Comparison of ENCODE assay signal across 12 cellular contexts in genomic region chr5:175060264-175060663, GRCh38.
DNase-seq lines count a peak whose midpoint lies in the region; ATAC-seq and TF ChIP-seq lines count a peak whose summit lies in the region.
"Had no signal": no experiment of that assay in that cellular context is flagged by ENCODE, and none has a peak within 500 bp of the region (broad histone marks: within the 10 kb centered on the region; RNA-seq: fewer than 3 reads in every experiment).

No MANE protein-coding gene starts in this region.

- DNase-seq in activated CD4-positive, alpha-beta T cell treated with anti-CD3 and anti-CD28 coated beads, Interleukin-2, amount 10 ng/mL, durations not matched to agents 7 days and 5 days = no peak
- DNase-seq in activated CD4-positive, alpha-beta T cell treated with anti-CD3 and anti-CD28 coated beads for 1 hour = no peak
- DNase-seq in T-cell = no peak
- no peak for DNase-seq in hepatocyte (ENCODE audit: low spot score)
- no peak for DNase-seq in stimulated activated naive CD8-positive, alpha-beta T cell treated with anti-CD3 and anti-CD28 coated beads, Interleukin-15, amount 100 ng/mL, for 72 hours
- DNase-seq in SIG-M5 (lab: John Stamatoyannopoulos, UW) = no peak
- DNase-seq in stimulated activated CD4-positive, alpha-beta T cell treated with anti-CD3 and anti-CD28 coated beads, Interleukin-12 subunit alpha, Interleukin-12 subunit beta, amount 100 ng/mL, for 4 hours = no peak
- DNase-seq in psoas muscle = no peak
- DNase-seq: OCI-M1 had no signal

- peak overlapping the region; percentile 55 for H3K4me3 Mint-ChIP-seq in activated CD4-positive, alpha-beta T cell treated with anti-CD3 and anti-CD28 coated beads, Interleukin-2, amount 10 ng/mL, durations not matched to agents 7 days and 5 days
- H3K4me3 Mint-ChIP-seq in T-cell = peak overlapping the region; percentile 53 to 78 (median 67)
- peak overlapping the region; percentile 68 to 72 for H3K4me3 Mint-ChIP-seq in stimulated activated naive CD8-positive, alpha-beta T cell treated with anti-CD3 and anti-CD28 coated beads, Interleukin-15, amount 100 ng/mL, for 72 hours

- no peaks in the 10 kb centered on the region for H3K36me3 Mint-ChIP-seq in activated CD4-positive, alpha-beta T cell treated with anti-CD3 and anti-CD28 coated beads, Interleukin-2, amount 10 ng/mL, durations not matched to agents 7 days and 5 days (ENCODE audit: low read depth)
- no peaks in the 10 kb centered on the region for H3K36me3 Mint-ChIP-seq in T-cell

- WGBS in hepatocyte (ENCODE audit: low lambda C conversion rate, missing lambda C conversion rate) = 75% methylated on average over 3 of the region's 3 CpGs
- WGBS in psoas muscle, 3 donors = 36 to 60% (median 39%) methylated on average over 3 of the region's 3 CpGs

- intact Hi-C loops in psoas muscle (cut with DNase I) = no loop called here

- no peaks in the 10 kb centered on the region for H3K79me2 ChIP-seq in hepatocyte

- H3K36me3 ChIP-seq in hepatocyte (replicated peaks; ENCODE audit: insufficient read depth, low read depth) = no peaks in the 10 kb centered on the region
- H3K36me3 ChIP-seq in psoas muscle (ENCODE audit: insufficient read depth in 1 of 2, low read depth in 1 of 2) = no peaks in the 10 kb centered on the region
- H3K36me3 ChIP-seq: upper lobe of left lung had no signal

- peaks cover 9% of the 10 kb centered on the region for H3K4me1 Mint-ChIP-seq in activated CD4-positive, alpha-beta T cell treated with anti-CD3 and anti-CD28 coated beads, Interleukin-2, amount 10 ng/mL, durations not matched to agents 7 days and 5 days
- H3K4me1 Mint-ChIP-seq in T-cell = peaks cover 7 to 12% (median 8%) of the 10 kb centered on the region in 3 donors
- peaks cover 8% of the 10 kb centered on the region for H3K4me1 Mint-ChIP-seq in stimulated activated naive CD8-positive, alpha-beta T cell treated with anti-CD3 and anti-CD28 coated beads, Interleukin-15, amount 100 ng/mL, for 72 hours

- no peaks in the 10 kb centered on the region for H3K9me2 ChIP-seq in hepatocyte (replicated peaks; ENCODE audit: insufficient read depth)

- H3K9me3 ChIP-seq in hepatocyte (ENCODE audit: low read depth) (no peaks in the 10 kb centered on the region), psoas muscle (no peaks in the 10 kb centered on the region)
- H3K9me3 ChIP-seq: mucosa of descending colon, upper lobe of left lung had no signal

- ATAC-seq in T-cell (replicated peaks in 1 of 4) (no peak), psoas muscle (no peak)
- peak; percentile 64 for ATAC-seq in stimulated activated naive CD8-positive, alpha-beta T cell treated with anti-CD3 and anti-CD28 coated beads, Interleukin-15, amount 100 ng/mL, for 72 hours
- ATAC-seq: mucosa of descending colon had no signal

- TF ChIP-seq CTCF in hepatocyte (IDR thresholded peaks at IDR 0.05; ENCODE audit: poor library complexity) (no peak), psoas muscle (IDR thresholded peaks at IDR 0.05) (no peak)

- CTCF ChIA-PET in activated CD4-positive, alpha-beta T cell treated with anti-CD3 and anti-CD28 coated beads, Interleukin-2, amount 10 ng/mL, durations not matched to agents 7 days and 5 days (lab: Charles Lee) = interaction anchor here (0.7 kb wide), 1 partner anchor 231 kb away, joined by 3 read pairs; no protein-coding TSS in a partner anchor
- CTCF ChIA-PET in T-cell (lab: Charles Lee) = interaction anchor here in 1 of 2 donors (0.6 kb wide), 1 partner anchor 637 kb away, joined by 4 read pairs; no protein-coding TSS in a partner anchor

- H3K4me1 ChIP-seq in hepatocyte (ENCODE audit: insufficient read depth) = no peaks in the 10 kb centered on the region
- no peaks in the 10 kb centered on the region for H3K4me1 ChIP-seq in psoas muscle

- H4K20me1 ChIP-seq in hepatocyte (ENCODE audit: insufficient read depth, poor library complexity, severe bottlenecking) = no peaks in the 10 kb centered on the region

- peak overlapping the region; percentile 63 for H3K27ac Mint-ChIP-seq in activated CD4-positive, alpha-beta T cell treated with anti-CD3 and anti-CD28 coated beads, Interleukin-2, amount 10 ng/mL, durations not matched to agents 7 days and 5 days
- H3K27ac Mint-ChIP-seq in T-cell = peak overlapping the region in 1 of 2 donors; percentile 60
- H3K27ac Mint-ChIP-seq in stimulated activated naive CD8-positive, alpha-beta T cell treated with anti-CD3 and anti-CD28 coated beads, Interleukin-15, amount 100 ng/mL, for 72 hours = peak overlapping the region in 1 of 2 donors; percentile 85

- no peak overlapping the region for H3K4me3 ChIP-seq in hepatocyte
- no peak overlapping the region for H3K4me3 ChIP-seq in psoas muscle
- H3K4me3 ChIP-seq: mucosa of descending colon had no signal

- no peaks in the 10 kb centered on the region for H3K9me3 Mint-ChIP-seq in activated CD4-positive, alpha-beta T cell treated with anti-CD3 and anti-CD28 coated beads, Interleukin-2, amount 10 ng/mL, durations not matched to agents 7 days and 5 days
- no peaks in the 10 kb centered on the region for H3K9me3 Mint-ChIP-seq in T-cell
- H3K9me3 Mint-ChIP-seq in stimulated activated naive CD8-positive, alpha-beta T cell treated with anti-CD3 and anti-CD28 coated beads, Interleukin-15, amount 100 ng/mL, for 72 hours = no peaks in the 10 kb centered on the region

- H3K27ac ChIP-seq in hepatocyte (no peak overlapping the region), psoas muscle (no peak overlapping the region)
- H3K27ac ChIP-seq: upper lobe of left lung, VCaP had no signal

- H2AFZ ChIP-seq in hepatocyte = peak overlapping the region; percentile 29

- H3K4me2 ChIP-seq in hepatocyte = peak overlapping the region; percentile 59

- H3K27me3 ChIP-seq in hepatocyte (peaks cover 15% of the 10 kb centered on the region), psoas muscle (ENCODE audit: insufficient read depth in 3 of 3, low read length in 2 of 3) (no peaks in the 10 kb centered on the region)
- H3K27me3 ChIP-seq: upper lobe of left lung had no signal

- peaks cover 24% of the 10 kb centered on the region for H3K27me3 Mint-ChIP-seq in activated CD4-positive, alpha-beta T cell treated with anti-CD3 and anti-CD28 coated beads, Interleukin-2, amount 10 ng/mL, durations not matched to agents 7 days and 5 days
- H3K27me3 Mint-ChIP-seq in T-cell = peaks cover 3 to 12% of the 10 kb centered on the region in 2 donors
- peaks cover 28% of the 10 kb centered on the region for H3K27me3 Mint-ChIP-seq in stimulated activated naive CD8-positive, alpha-beta T cell treated with anti-CD3 and anti-CD28 coated beads, Interleukin-15, amount 100 ng/mL, for 72 hours

- POLR2A ChIA-PET in activated CD4-positive, alpha-beta T cell treated with anti-CD3 and anti-CD28 coated beads, Interleukin-2, amount 10 ng/mL, durations not matched to agents 7 days and 5 days (lab: Charles Lee) = no interaction called here
- POLR2A ChIA-PET in T-cell (lab: Charles Lee) = no interaction called here
